Comparison of ENCODE assay signal across 8 cellular contexts in the genomic region with DNA sequence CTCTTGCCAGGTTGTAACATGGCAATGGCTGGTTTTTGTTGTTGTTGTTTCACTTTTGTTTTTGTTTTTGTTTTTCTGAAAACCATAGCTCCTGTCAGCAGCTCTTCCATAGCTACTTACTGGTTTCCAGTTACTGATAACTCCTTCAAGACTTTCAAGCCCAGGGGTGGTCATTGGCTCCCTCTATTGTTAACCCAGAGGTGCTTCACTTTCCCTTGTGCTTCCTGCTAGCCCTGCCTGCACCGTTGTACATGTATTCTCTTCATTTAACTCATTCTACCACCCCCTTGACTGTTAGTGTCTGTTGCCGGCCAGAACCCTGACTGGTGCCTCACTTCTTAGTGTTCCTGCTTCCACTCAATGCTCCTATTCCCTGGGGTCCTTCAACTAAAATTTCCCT. TPM values are rescaled to one million over a fixed set of nuclear protein-coding genes. Genes with fewer than 3 reads are reported as not detected.
DNase-seq lines count a peak whose midpoint lies in the region; ATAC-seq and TF ChIP-seq lines count a peak whose summit lies in the region.

No MANE protein-coding gene starts in this region.

- peaks cover 32% of the 10 kb centered on the region for H3K4me1 Mint-ChIP-seq in stimulated activated naive CD8-positive, alpha-beta T cell treated with anti-CD3 and anti-CD28 coated beads, Interleukin-15, amount 100 ng/mL, for 72 hours

- CTCF ChIA-PET in HEK293T (lab: Yijun Ruan, JAX), result interaction anchor here (0.5 to 0.9 kb wide), 3 partner anchors 9 to 147 kb away, joined by 3 to 4 read pairs (median 3); no protein-coding TSS in a partner anchor

- peak overlapping the region in 1 of 2 donors; percentile 65 for H3K4me3 Mint-ChIP-seq in stimulated activated naive CD8-positive, alpha-beta T cell treated with anti-CD3 and anti-CD28 coated beads, Interleukin-15, amount 100 ng/mL, for 72 hours

- peak; percentile 79 for ATAC-seq in GM18505 (IDR thresholded peaks at IDR 0.05; ENCODE audit: unreplicated experiment)
- ATAC-seq in stimulated activated naive CD8-positive, alpha-beta T cell treated with anti-CD3 and anti-CD28 coated beads, Interleukin-15, amount 100 ng/mL, for 72 hours, result peak; percentile 96

- DNase-seq in HEK293T (ENCODE audit: extremely low spot score), result peak; percentile 42
- peak; percentile 35 for DNase-seq in NAMALWA (ENCODE audit: low spot score)
- DNase-seq in activated CD4-positive, alpha-beta T cell treated with anti-CD3 and anti-CD28 coated beads for 4 hours, result peak; percentile 59 to 62
- DNase-seq in epithelial cell of proximal tubule (ENCODE audit: low read depth), result peak; percentile 30
- DNase-seq in stimulated activated naive CD8-positive, alpha-beta T cell treated with anti-CD3 and anti-CD28 coated beads, Interleukin-15, amount 100 ng/mL, for 72 hours, result peak; percentile 31 to 57
- no peak for DNase-seq in cerebellum (ENCODE audit: low spot score)
- no peak for DNase-seq in epidermal melanocyte (ENCODE audit: insufficient read length, low spot score)

- no peak for TF ChIP-seq POLR2A in GM18505 (IDR thresholded peaks at IDR 0.05; ENCODE audit: borderline replicate concordance, extremely low read depth, insufficient read depth, insufficient read length)

- H3K27ac Mint-ChIP-seq in stimulated activated naive CD8-positive, alpha-beta T cell treated with anti-CD3 and anti-CD28 coated beads, Interleukin-15, amount 100 ng/mL, for 72 hours, result peak overlapping the region in 1 of 2 donors; percentile 24

- H3K4me3 ChIP-seq in epithelial cell of proximal tubule (ENCODE audit: low read depth, low read length), result no peak overlapping the region

- POLR2A ChIA-PET in HEK293T (lab: Yijun Ruan, JAX), result no interaction called here

- H3K9me3 Mint-ChIP-seq in stimulated activated naive CD8-positive, alpha-beta T cell treated with anti-CD3 and anti-CD28 coated beads, Interleukin-15, amount 100 ng/mL, for 72 hours, result no peaks in the 10 kb centered on the region

- TF ChIP-seq CTCF in epithelial cell of proximal tubule (conservative IDR thresholded peaks at IDR 0.05; ENCODE audit: low read depth, low read length), result peak; percentile 80

- H3K27me3 Mint-ChIP-seq in stimulated activated naive CD8-positive, alpha-beta T cell treated with anti-CD3 and anti-CD28 coated beads, Interleukin-15, amount 100 ng/mL, for 72 hours, result no peaks in the 10 kb centered on the region

TF ChIP-seq in HEK293T, 16 proteins besides CTCF, POLR2A, EP300 and RAD21:
- TF ChIP-seq TARDBP (IDR thresholded peaks at IDR 0.05) (no peak), FOXA1 (IDR thresholded peaks at IDR 0.05) (no peak)

RNA-seq across cellular contexts. Expression of a gene that starts 4.2 kb away (rescaled TPM):
- total RNA-seq in epithelial cell of proximal tubule, result not detected in 2 replicates
- not detected for total RNA-seq in cerebellum

Comparison
In these comparisons a context has a peak if more than half of its experiments do, and no peak if none do; other contexts are left out.
1. DNase-seq: peak in HEK293T (single experiment), NAMALWA (single experiment), activated CD4-positive, alpha-beta T cell treated with anti-CD3 and anti-CD28 coated beads for 4 hours (2 of 2), epithelial cell of proximal tubule (single experiment) and stimulated activated naive CD8-positive, alpha-beta T cell treated with anti-CD3 and anti-CD28 coated beads, Interleukin-15, amount 100 ng/mL, for 72 hours (2 of 2); none in cerebellum (single experiment) and epidermal melanocyte (single experiment).